ENCODE assay signal across 9 cellular contexts in the genomic region with DNA sequence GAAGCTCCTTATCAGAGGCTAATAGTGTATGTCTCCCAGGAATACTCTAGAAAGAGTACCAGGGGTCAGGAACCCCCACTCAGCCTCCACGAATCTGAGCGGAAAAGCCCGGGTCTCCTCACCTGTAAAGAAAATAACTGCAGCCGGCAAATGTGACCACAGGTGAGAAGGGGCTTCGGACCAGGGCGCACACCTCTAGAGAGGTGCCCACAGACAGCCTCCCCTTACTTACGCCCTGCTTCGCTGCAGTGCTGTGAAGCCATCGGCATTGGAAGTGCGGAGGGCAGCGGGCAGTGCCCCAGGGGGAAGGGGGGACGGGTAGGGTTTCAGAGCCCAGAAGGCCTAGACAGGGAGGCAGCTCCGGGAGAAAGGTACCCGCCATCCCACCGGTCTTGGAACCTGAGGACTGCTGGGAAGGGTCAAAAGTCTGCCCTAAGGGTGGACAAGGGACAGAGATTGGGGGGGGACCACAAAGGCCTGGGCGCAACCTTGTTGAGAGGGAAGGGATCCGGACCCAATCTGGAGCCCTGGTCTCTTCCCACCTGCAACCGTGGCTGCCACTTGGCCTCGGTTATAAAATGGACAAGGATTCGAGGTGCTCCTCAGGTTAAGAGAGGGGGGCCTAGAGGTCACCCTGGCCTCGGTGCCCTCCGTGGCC. TPM values are rescaled to one million over a fixed set of nuclear protein-coding genes. Genes with fewer than 3 reads are reported as not detected.
DNase-seq lines count a peak whose midpoint lies in the region; ATAC-seq and TF ChIP-seq lines count a peak whose summit lies in the region.
"Had no signal": no experiment of that assay in that cellular context is flagged by ENCODE, and none has a peak within 500 bp of the region (broad histone marks: within the 10 kb centered on the region; RNA-seq: fewer than 3 reads in every experiment).

No MANE protein-coding gene starts in this region.

- peaks cover 28% of the 10 kb centered on the region for H3K27me3 Mint-ChIP-seq in Calu3 (ENCODE audit: unreplicated experiment)
- peaks cover 32 to 51% of the 10 kb centered on the region in 2 donors for H3K27me3 Mint-ChIP-seq in T-cell
- peaks cover 6% of the 10 kb centered on the region for H3K27me3 Mint-ChIP-seq in glutamatergic neuron (ENCODE audit: unreplicated experiment)
- H3K27me3 Mint-ChIP-seq in activated naive CD4-positive, alpha-beta T cell treated with anti-CD3 and anti-CD28 coated beads for 36 hours (ENCODE audit: low read depth): peaks cover 40% of the 10 kb centered on the region

- peaks cover 0 to 5% of the 10 kb centered on the region in 2 donors for H3K36me3 ChIP-seq in psoas muscle (ENCODE audit: insufficient read depth in 1 of 2, low read depth in 1 of 2)

- no peaks in the 10 kb centered on the region for H3K9me3 ChIP-seq in psoas muscle

- DNase-seq in Calu3 (no peak), T-cell (no peak), glutamatergic neuron (no peak), psoas muscle (no peak), RPMI8226 (no peak)
- no peak for DNase-seq in activated naive CD4-positive, alpha-beta T cell treated with anti-CD3 and anti-CD28 coated beads for 36 hours

- H3K27ac Mint-ChIP-seq in Calu3 (ENCODE audit: unreplicated experiment) (no peak overlapping the region), T-cell (no peak overlapping the region), glutamatergic neuron (ENCODE audit: unreplicated experiment) (no peak overlapping the region)
- H3K27ac Mint-ChIP-seq in activated naive CD4-positive, alpha-beta T cell treated with anti-CD3 and anti-CD28 coated beads for 36 hours: no peak overlapping the region

- peaks cover 23% of the 10 kb centered on the region for H3K4me1 ChIP-seq in psoas muscle

- H3K9me3 Mint-ChIP-seq in Calu3 (ENCODE audit: low read depth, unreplicated experiment): no peaks in the 10 kb centered on the region
- no peaks in the 10 kb centered on the region for H3K9me3 Mint-ChIP-seq in T-cell
- H3K9me3 Mint-ChIP-seq in glutamatergic neuron (ENCODE audit: unreplicated experiment): peaks cover 5% of the 10 kb centered on the region
- no peaks in the 10 kb centered on the region for H3K9me3 Mint-ChIP-seq in activated naive CD4-positive, alpha-beta T cell treated with anti-CD3 and anti-CD28 coated beads for 36 hours

- CTCF ChIA-PET in Calu3 (lab: Charles Lee) (interaction anchor here (0.6 to 1.4 kb wide), 3 partner anchors 14 to 303 kb away, joined by 3 to 4 read pairs (median 4); no protein-coding TSS in a partner anchor), T-cell (lab: Charles Lee) (no interaction called here)
- CTCF ChIA-PET in activated naive CD4-positive, alpha-beta T cell treated with anti-CD3 and anti-CD28 coated beads for 36 hours (lab: Charles Lee): no interaction called here

- H3K27me3 ChIP-seq in psoas muscle (ENCODE audit: insufficient read depth in 3 of 3, low read length in 2 of 3): no peaks in the 10 kb centered on the region

- H3K4me3 Mint-ChIP-seq in Calu3 (ENCODE audit: low read depth, unreplicated experiment) (peak overlapping the region; percentile 69), T-cell (peak overlapping the region in 2 of 3 donors; percentile 9 to 58), glutamatergic neuron (ENCODE audit: unreplicated experiment) (peak overlapping the region; percentile 30)
- H3K4me3 Mint-ChIP-seq in activated naive CD4-positive, alpha-beta T cell treated with anti-CD3 and anti-CD28 coated beads for 36 hours: no peak overlapping the region

- no TSS peak for BruUV-seq in Calu3 (replicated peaks; lab: Mats Ljungman, UMichigan)

- H3K4me1 Mint-ChIP-seq in Calu3 (ENCODE audit: low read depth, unreplicated experiment) (no peaks in the 10 kb centered on the region), T-cell (peaks cover 0 to 3% (median 1%) of the 10 kb centered on the region in 3 donors), glutamatergic neuron (ENCODE audit: low read depth, unreplicated experiment) (no peaks in the 10 kb centered on the region)
- H3K4me1 Mint-ChIP-seq in activated naive CD4-positive, alpha-beta T cell treated with anti-CD3 and anti-CD28 coated beads for 36 hours (ENCODE audit: low read depth): no peaks in the 10 kb centered on the region

- peak overlapping the region; percentile 97 for H3K4me3 ChIP-seq in psoas muscle

- POLR2A ChIA-PET in T-cell (lab: Charles Lee): no interaction called here

- 67 to 72% (median 71%) methylated on average over 22 of the region's 22 CpGs for WGBS in psoas muscle, 3 donors

- TF ChIP-seq CTCF in Calu3 (IDR thresholded peaks at IDR 0.05; ENCODE audit: unreplicated experiment) (no peak), glutamatergic neuron (IDR thresholded peaks at IDR 0.05; ENCODE audit: partially characterized antibody, unreplicated experiment) (no peak), psoas muscle (IDR thresholded peaks at IDR 0.05) (no peak)

- H3K36me3 Mint-ChIP-seq in Calu3 (ENCODE audit: insufficient read depth, unreplicated experiment): peaks cover 12% of the 10 kb centered on the region
- no peaks in the 10 kb centered on the region for H3K36me3 Mint-ChIP-seq in T-cell
- H3K36me3 Mint-ChIP-seq in glutamatergic neuron (ENCODE audit: unreplicated experiment): no peaks in the 10 kb centered on the region
- H3K36me3 Mint-ChIP-seq in activated naive CD4-positive, alpha-beta T cell treated with anti-CD3 and anti-CD28 coated beads for 36 hours (ENCODE audit: low read depth): no peaks in the 10 kb centered on the region

- H3K27ac ChIP-seq in psoas muscle: peak overlapping the region; percentile 99

- intact Hi-C loops in Calu3 (cut with micrococcal nuclease; ENCODE audit: unreplicated experiment) (loop anchor here (1.0 kb wide), 1 partner anchor 195 kb away; no protein-coding TSS in a partner anchor), psoas muscle (cut with DNase I) (loop anchor here (5.0 to 10.0 kb wide), 3 partner anchors 44 to 262 kb away; no protein-coding TSS in a partner anchor)
- intact Hi-C loops in activated naive CD4-positive, alpha-beta T cell treated with anti-CD3 and anti-CD28 coated beads for 36 hours (cut with micrococcal nuclease): no loop called here

- ATAC-seq in T-cell (replicated peaks in 1 of 4) (no peak), psoas muscle (no peak), GM18517 (IDR thresholded peaks at IDR 0.05; ENCODE audit: unreplicated experiment) (no peak), HG03378 (IDR thresholded peaks at IDR 0.05; ENCODE audit: unreplicated experiment) (no peak)

RNA-seq across cellular contexts. Expression of gene STEAP3, which starts 0.6 kb away (rescaled TPM):
- total RNA-seq in Calu3 (2022) (28.3 and 30.5 TPM in 2 replicates), T-cell (under 1 TPM; 0.20 to 0.46 (median 0.23) TPM), glutamatergic neuron (ENCODE audit: unreplicated experiment) (2.1 TPM), psoas muscle (10 to 100 TPM; 12.3 to 47.4 (median 22.8) TPM)
- polyA plus RNA-seq in psoas muscle: 10 to 100 TPM in 1 of 3 donors, 1 to 10 TPM in 2; 8.6 to 15.7 (median 8.9) TPM
- total RNA-seq in activated naive CD4-positive, alpha-beta T cell treated with anti-CD3 and anti-CD28 coated beads for 36 hours: under 1 TPM; 0.07 TPM
- total RNA-seq: OCI-LY7 had no signal
